21 cellular contexts compared by ENCODE assay signal in the genomic region with DNA sequence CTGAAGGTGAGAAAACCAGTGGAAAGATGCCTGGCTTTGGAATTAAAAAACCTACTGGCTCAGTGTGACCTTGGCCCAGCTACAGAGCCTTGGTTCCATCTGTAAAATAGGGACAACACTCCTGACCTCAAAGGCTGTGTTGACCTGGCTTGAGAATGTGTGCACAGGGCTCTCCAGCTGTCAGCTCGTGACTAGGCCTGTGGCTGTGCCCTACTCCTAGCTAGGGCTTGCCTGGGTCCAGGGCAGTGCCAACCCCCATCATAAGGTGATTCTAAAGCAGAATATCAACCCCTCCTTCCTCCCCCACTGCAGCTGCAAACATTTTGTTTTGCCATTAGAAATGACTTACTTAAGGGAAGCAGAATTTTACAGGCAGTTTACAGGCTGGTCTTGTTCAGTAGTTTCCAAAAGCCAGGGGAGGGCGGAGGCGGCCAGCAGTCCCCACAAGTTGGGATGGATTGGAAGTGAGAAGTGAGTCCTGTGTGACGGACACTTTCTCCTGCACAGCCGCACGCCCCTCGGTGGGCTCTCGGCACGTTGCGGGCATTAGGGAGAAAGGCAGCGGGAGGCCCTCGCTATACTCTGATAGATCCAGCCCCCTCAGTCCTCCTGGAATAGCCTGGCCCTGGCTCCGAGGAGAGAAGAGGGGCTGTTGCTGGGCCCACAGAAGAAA. TPM values are rescaled to one million over a fixed set of nuclear protein-coding genes. Genes with fewer than 3 reads are reported as not detected.
DNase-seq lines count a peak whose midpoint lies in the region; ATAC-seq, FAIRE-seq and TF ChIP-seq lines count a peak whose summit lies in the region.
"Had no signal": no experiment of that assay in that cellular context is flagged by ENCODE, and none has a peak within 500 bp of the region (broad histone marks: within the 10 kb centered on the region; RNA-seq: fewer than 3 reads in every experiment).

No MANE protein-coding gene starts in this region.

- CTCF ChIA-PET in SK-N-SH (lab: Yijun Ruan, JAX) (interaction anchor here (0.9 to 1.0 kb wide), 2 partner anchors 15 to 122 kb away, joined by 4 read pairs; partner anchors contain the start of gene PCBD2), HepG2 (lab: Yijun Ruan, JAX; ENCODE audit: low intra/inter-chr PET ratio, low total read pairs) (no interaction called here), GM10248 (lab: Yijun Ruan, JAX) (no interaction called here)

- no peak for TF ChIP-seq POLR2A in HepG2 (IDR thresholded peaks at IDR 0.05; ENCODE audit: insufficient read depth in 1 of 2, low read depth in 2 of 2, low read length in 2 of 2)

- H3K36me3 ChIP-seq in SK-N-SH (replicated peaks in 1 of 2; ENCODE audit: control insufficient read depth in 1 of 2, insufficient read depth in 2 of 2, low read length in 1 of 2) (no peaks in the 10 kb centered on the region), adipocyte (ENCODE audit: control insufficient read depth, insufficient read depth, low read length, severe bottlenecking) (no peaks in the 10 kb centered on the region), HepG2 (replicated peaks in 1 of 2; ENCODE audit: control insufficient read depth in 1 of 2, insufficient read depth in 2 of 2, low read length in 2 of 2) (peaks cover 3 to 14% of the 10 kb centered on the region in 2 experiments; a peak in 3 of 5 replicates), urinary bladder (ENCODE audit: insufficient read depth) (no peaks in the 10 kb centered on the region)

- ATAC-seq in SK-N-SH treated with all-trans-retinoic acid at 6 μM for 48 hours (no peak), HepG2 (peak; percentile 52)
- ATAC-seq: HCT116; naive thymus-derived CD4-positive, alpha-beta T cell; Panc1 had no signal

- H3K9me2 ChIP-seq in SK-N-SH: no peaks in the 10 kb centered on the region

- 90% methylated on average over 9 of the region's 13 CpGs for WGBS in SK-N-SH (ENCODE audit: low lambda C conversion rate)
- WGBS in HepG2 (ENCODE audit: low lambda C conversion rate): 95% methylated on average over 11 of the region's 13 CpGs
- WGBS in urinary bladder: 24% methylated on average over 13 of the region's 13 CpGs

- in situ Hi-C loops in HepG2 (cut with HindIII; ENCODE audit: extremely low pct_ligation_motif_present, low pct_unique_long_range_greater_than_20kb): no loop called here

- H3K27ac ChIP-seq in SK-N-SH (ENCODE audit: low read depth in 2 of 2, low read length in 1 of 2): no peak overlapping the region
- H3K27ac ChIP-seq in HepG2 (ENCODE audit: extremely low read length, insufficient read depth, low read length): peak overlapping the region; percentile 12
- peak overlapping the region; percentile 88 for H3K27ac ChIP-seq in urinary bladder (ENCODE audit: low read depth)
- H3K27ac ChIP-seq: A549 had no signal

- H3K4me1 ChIP-seq in SK-N-SH (ENCODE audit: control insufficient read depth in 1 of 2, insufficient read depth in 2 of 2, low read depth in 1 of 2, low read length in 1 of 2) (peaks cover 0 to 3% of the 10 kb centered on the region in 2 experiments; a peak in 1 of 4 replicates), adipocyte (ENCODE audit: control insufficient read depth, insufficient read depth, low read length) (no peaks in the 10 kb centered on the region), HepG2 (ENCODE audit: insufficient read depth, low read length) (peaks cover 25% of the 10 kb centered on the region), urinary bladder (ENCODE audit: insufficient read depth) (no peaks in the 10 kb centered on the region)

- H4K20me1 ChIP-seq in SK-N-SH (ENCODE audit: insufficient read depth) (no peaks in the 10 kb centered on the region), HepG2 (ENCODE audit: insufficient read depth, low read length) (no peaks in the 10 kb centered on the region)

- TF ChIP-seq EP300 in SK-N-SH (IDR thresholded peaks at IDR 0.05; ENCODE audit: borderline replicate concordance in 1 of 2, low read depth in 1 of 2, low read length in 1 of 2) (no peak), HepG2 (IDR thresholded peaks at IDR 0.05; ENCODE audit: low read depth in 2 of 2, low read length in 2 of 2) (no peak), HepG2 (CRISPR knock-in tag; IDR thresholded peaks at IDR 0.05; ENCODE audit: borderline replicate concordance) (no peak)

- H2AFZ ChIP-seq in SK-N-SH (ENCODE audit: low read depth): no peak overlapping the region
- H2AFZ ChIP-seq in HepG2 (ENCODE audit: low read length): no peak overlapping the region

- no peak for TF ChIP-seq CTCF in SK-N-SH (IDR thresholded peaks at IDR 0.05)
- TF ChIP-seq CTCF in HepG2 (CRISPR knock-in tag; IDR thresholded peaks at IDR 0.05): no peak
- no peak for TF ChIP-seq CTCF in GM10248 (IDR thresholded peaks at IDR 0.05; ENCODE audit: control extremely low read depth, extremely low read depth, low read depth, missing control alignments)

- intact Hi-C loops in HepG2 (cut with micrococcal nuclease; ENCODE audit: unreplicated experiment): loop anchor here (10.0 kb wide), 1 partner anchor 308 kb away; no protein-coding TSS in a partner anchor

- H3K4me3 ChIP-seq in SK-N-SH (ENCODE audit: low read depth in 2 of 2, low read length in 1 of 2): no peak overlapping the region
- H3K4me3 ChIP-seq in adipocyte (ENCODE audit: low read length): no peak overlapping the region
- H3K4me3 ChIP-seq in HepG2 (replicated peaks in 1 of 3; ENCODE audit: insufficient read depth in 1 of 3, low read depth in 2 of 3, low read length in 3 of 3): no peak overlapping the region
- H3K4me3 ChIP-seq in urinary bladder (ENCODE audit: low read depth, low read length): peak overlapping the region; percentile 42
- H3K4me3 ChIP-seq: A549 had no signal

- no TSS peak for BruUV-seq in HepG2 (replicated peaks; lab: Mats Ljungman, UMichigan)

- H3K79me2 ChIP-seq in SK-N-SH (ENCODE audit: insufficient read depth): no peaks in the 10 kb centered on the region
- peaks cover 9% of the 10 kb centered on the region for H3K79me2 ChIP-seq in HepG2 (ENCODE audit: insufficient read depth, low read length)

- H3K27me3 ChIP-seq in SK-N-SH (ENCODE audit: insufficient read depth) (peaks cover 57% of the 10 kb centered on the region), adipocyte (replicated peaks; ENCODE audit: control insufficient read depth, insufficient read depth, low read length) (peaks cover 55% of the 10 kb centered on the region), HepG2 (ENCODE audit: control insufficient read depth in 1 of 2, insufficient read depth in 2 of 2, low read length in 2 of 2) (no peaks in the 10 kb centered on the region)

- TF ChIP-seq RAD21 in SK-N-SH (IDR thresholded peaks at IDR 0.05; ENCODE audit: low read length) (no peak), HepG2 (CRISPR knock-in tag; IDR thresholded peaks at IDR 0.05) (no peak)

- no peaks in the 10 kb centered on the region for H3F3A ChIP-seq in SK-N-SH (replicated peaks; ENCODE audit: insufficient read depth)

- no peak for FAIRE-seq in HepG2 (lab: Jason Lieb, UNC)
- FAIRE-seq: A549, keratinocyte, urothelium cell line had no signal

- no peaks in the 10 kb centered on the region for H3K9me3 ChIP-seq in SK-N-SH
- peaks cover 4% of the 10 kb centered on the region for H3K9me3 ChIP-seq in adipocyte (ENCODE audit: control insufficient read depth, low read length)
- H3K9me3 ChIP-seq in HepG2 (ENCODE audit: low read length): no peaks in the 10 kb centered on the region
- H3K9me3 ChIP-seq: A549 had no signal

- no peak overlapping the region for H3K4me2 ChIP-seq in SK-N-SH
- H3K4me2 ChIP-seq in HepG2 (ENCODE audit: low read depth, low read length): 0 out of 2 replicates have a peak overlapping the region, but pooled peaks have one; percentile 1
- H3K4me2 ChIP-seq: A549 had no signal

- DNase-seq in SK-N-SH: peak; percentile 55
- DNase-seq in adipocyte (ENCODE audit: low read depth): peak; percentile 50
- no peak for DNase-seq in HepG2 (ENCODE audit: low spot score)
- no peak for DNase-seq in Kasumi-1 (lab: John Stamatoyannopoulos, UW)
- no peak for DNase-seq in GM10248 (ENCODE audit: extremely low spot score)
- DNase-seq in activated naive CD4-positive, alpha-beta T cell treated with Interleukin-2 at 50 U/mL for 16 hours: no peak
- DNase-seq: activated CD4-positive, alpha-beta T cell treated with anti-CD3 and anti-CD28 coated beads for 48 hours; anterior cingulate cortex; naive thymus-derived CD4-positive, alpha-beta T cell; NCI-H1694; NCI-H748 treated with DMSO at 0.1 percent for 48 hours; stimulated activated CD4-positive, alpha-beta T cell treated with anti-CD3 and anti-CD28 coated beads, Interleukin-4, amount 100 ng/mL, for 1 hour had no signal

- POLR2A ChIA-PET in SK-N-SH (lab: Yijun Ruan, JAX): no interaction called here
- POLR2A ChIA-PET in HepG2 (lab: Yijun Ruan, JAX): no interaction called here
- POLR2A ChIA-PET in GM10248 (lab: Yijun Ruan, JAX): no interaction called here

- H3K9ac ChIP-seq in SK-N-SH (no peak overlapping the region), adipocyte (ENCODE audit: low read length) (no peak overlapping the region), HepG2 (ENCODE audit: insufficient read depth, low read depth, low read length) (no peak overlapping the region)

RNA-seq across cellular contexts. Expression of gene PITX1, which starts 7.2 kb away (rescaled TPM):
- polyA plus RNA-seq in SK-N-SH (2012; rRNA removed) (not detected in 2 replicates), HepG2 (2011; rRNA removed) (11.7 and 17.0 TPM in 2 replicates), urinary bladder (178 TPM)
- 0.13 TPM in 1 of 2 replicates, not detected in the other for polyA plus RNA-seq in SK-N-SH (2012; cell fraction: cytosol; rRNA removed)
- not detected in 2 replicates for polyA plus RNA-seq in SK-N-SH (2012; cell fraction: nucleus; rRNA removed)
- total RNA-seq in HepG2 (2016; rRNA removed; fragmentation: Illumina TruSeq; extraction: Trizol) (13.1 and 20.2 TPM in 2 replicates), urinary bladder (50.1 TPM)
- total RNA-seq in HepG2 (2016; cell fraction: cytosol; rRNA removed; fragmentation: Illumina TruSeq; extraction: Trizol; ENCODE audit: low read depth): 12.8 and 17.7 TPM in 2 replicates
- total RNA-seq in HepG2 (2016; cell fraction: insoluble cytoplasmic fraction; rRNA removed; fragmentation: Illumina TruSeq; extraction: Trizol): 12.5 and 19.9 TPM in 2 replicates
- 27.9 and 34.7 TPM in 2 replicates for total RNA-seq in HepG2 (2016; cell fraction: membrane; rRNA removed; fragmentation: Illumina TruSeq; extraction: Trizol)
- total RNA-seq in HepG2 (2016; cell fraction: nucleus; rRNA removed; fragmentation: Illumina TruSeq; extraction: Trizol): 17.9 and 18.7 TPM in 2 replicates
- polyA plus RNA-seq in HepG2 (2011; cell fraction: cytosol; rRNA removed): 13.4 and 20.2 TPM in 2 replicates
- 26.6 and 30.3 TPM in 2 replicates for polyA plus RNA-seq in HepG2 (2011; cell fraction: nucleus; rRNA removed)
- polyA plus RNA-seq in HepG2 (2012): 6.9 and 13.4 TPM in 2 replicates
- 29.4 and 35.3 TPM in 2 replicates for polyA plus RNA-seq in HepG2 (2016; cell fraction: cytosol; fragmentation: Illumina TruSeq; extraction: Trizol; ENCODE audit: low read depth)
- 19.1 and 27.9 TPM in 2 replicates for polyA plus RNA-seq in HepG2 (2016; cell fraction: insoluble cytoplasmic fraction; fragmentation: Illumina TruSeq; extraction: Trizol; ENCODE audit: low read depth)
- 43.6 and 46.2 TPM in 2 replicates for polyA plus RNA-seq in HepG2 (2016; cell fraction: membrane; fragmentation: Illumina TruSeq; extraction: Trizol; ENCODE audit: low read depth)
- 32.5 and 33.9 TPM in 2 replicates for polyA plus RNA-seq in HepG2 (2016; cell fraction: nucleus; fragmentation: Illumina TruSeq; extraction: Trizol; ENCODE audit: insufficient read depth, low read depth)
- polyA minus RNA-seq in HepG2 (2011; rRNA and poly(A)+ RNA removed; ENCODE audit: low replicate concordance): 19.5 and 28.2 TPM in 2 replicates
- polyA minus RNA-seq in HepG2 (2011; cell fraction: cytosol; rRNA and poly(A)+ RNA removed): 10.5 and 12.9 TPM in 2 replicates
- polyA minus RNA-seq in HepG2 (2011; cell fraction: nucleus; rRNA and poly(A)+ RNA removed): 6.4 and 6.8 TPM in 2 replicates
- total RNA-seq: cerebellum had no signal
- polyA plus RNA-seq: CD14-positive monocyte; naive thymus-derived CD4-positive, alpha-beta T cell had no signal

RNA-seq across cellular contexts. Expression of gene CATSPER3, which starts 59.1 kb away (rescaled TPM):
- polyA plus RNA-seq in SK-N-SH (2012; rRNA removed) (0.26 and 0.37 TPM in 2 replicates), HepG2 (2011; rRNA removed) (0.33 and 0.37 TPM in 2 replicates), urinary bladder (0.72 TPM)
- 0.26 and 0.33 TPM in 2 replicates for polyA plus RNA-seq in SK-N-SH (2012; cell fraction: cytosol; rRNA removed)
- 0.92 and 1.5 TPM in 2 replicates for polyA plus RNA-seq in SK-N-SH (2012; cell fraction: nucleus; rRNA removed)
- total RNA-seq in HepG2 (2016; rRNA removed; fragmentation: Illumina TruSeq; extraction: Trizol) (0.14 and 0.33 TPM in 2 replicates), urinary bladder (not detected)
- total RNA-seq in HepG2 (2016; cell fraction: cytosol; rRNA removed; fragmentation: Illumina TruSeq; extraction: Trizol; ENCODE audit: low read depth): 0.30 TPM in 1 of 2 replicates, not detected in the other
- total RNA-seq in HepG2 (2016; cell fraction: insoluble cytoplasmic fraction; rRNA removed; fragmentation: Illumina TruSeq; extraction: Trizol): 0.24 and 0.36 TPM in 2 replicates
- total RNA-seq in HepG2 (2016; cell fraction: membrane; rRNA removed; fragmentation: Illumina TruSeq; extraction: Trizol): 0.28 and 0.37 TPM in 2 replicates
- total RNA-seq in HepG2 (2016; cell fraction: nucleus; rRNA removed; fragmentation: Illumina TruSeq; extraction: Trizol): 0.47 and 0.81 TPM in 2 replicates
- 0.40 TPM in 2 replicates for polyA plus RNA-seq in HepG2 (2011; cell fraction: cytosol; rRNA removed)
- 0.66 and 0.99 TPM in 2 replicates for polyA plus RNA-seq in HepG2 (2011; cell fraction: nucleus; rRNA removed)
- polyA plus RNA-seq in HepG2 (2012): 0.15 and 0.23 TPM in 2 replicates
- 0.32 and 0.54 TPM in 2 replicates for polyA plus RNA-seq in HepG2 (2016; cell fraction: cytosol; fragmentation: Illumina TruSeq; extraction: Trizol; ENCODE audit: low read depth)
- polyA plus RNA-seq in HepG2 (2016; cell fraction: insoluble cytoplasmic fraction; fragmentation: Illumina TruSeq; extraction: Trizol; ENCODE audit: low read depth): 0.24 TPM in 1 of 2 replicates, not detected in the other
- 0.35 and 0.48 TPM in 2 replicates for polyA plus RNA-seq in HepG2 (2016; cell fraction: membrane; fragmentation: Illumina TruSeq; extraction: Trizol; ENCODE audit: low read depth)
- polyA plus RNA-seq in HepG2 (2016; cell fraction: nucleus; fragmentation: Illumina TruSeq; extraction: Trizol; ENCODE audit: insufficient read depth, low read depth): 0.97 and 1.7 TPM in 2 replicates
- polyA minus RNA-seq in HepG2 (2011; rRNA and poly(A)+ RNA removed; ENCODE audit: low replicate concordance): 1.1 and 3.6 TPM in 2 replicates
- polyA minus RNA-seq in HepG2 (2011; cell fraction: cytosol; rRNA and poly(A)+ RNA removed): not detected in 2 replicates
- 0.90 and 1.1 TPM in 2 replicates for polyA minus RNA-seq in HepG2 (2011; cell fraction: nucleus; rRNA and poly(A)+ RNA removed)

Comparison
In these comparisons a context has a peak if more than half of its experiments do, and no peak if none do; other contexts are left out.
1. DNase-seq: peak in SK-N-SH (single experiment) and adipocyte (single experiment); none in HepG2 (single experiment), Kasumi-1 (0 of 2), GM10248 (single experiment) and activated naive CD4-positive, alpha-beta T cell treated with Interleukin-2 at 50 U/mL for 16 hours (single experiment).
2. H3K27ac ChIP-seq: peak in HepG2 (single experiment) and urinary bladder (single experiment); none in SK-N-SH (0 of 2).